Comparison of ENCODE assay signal across 1 cellular context in the genomic region with DNA sequence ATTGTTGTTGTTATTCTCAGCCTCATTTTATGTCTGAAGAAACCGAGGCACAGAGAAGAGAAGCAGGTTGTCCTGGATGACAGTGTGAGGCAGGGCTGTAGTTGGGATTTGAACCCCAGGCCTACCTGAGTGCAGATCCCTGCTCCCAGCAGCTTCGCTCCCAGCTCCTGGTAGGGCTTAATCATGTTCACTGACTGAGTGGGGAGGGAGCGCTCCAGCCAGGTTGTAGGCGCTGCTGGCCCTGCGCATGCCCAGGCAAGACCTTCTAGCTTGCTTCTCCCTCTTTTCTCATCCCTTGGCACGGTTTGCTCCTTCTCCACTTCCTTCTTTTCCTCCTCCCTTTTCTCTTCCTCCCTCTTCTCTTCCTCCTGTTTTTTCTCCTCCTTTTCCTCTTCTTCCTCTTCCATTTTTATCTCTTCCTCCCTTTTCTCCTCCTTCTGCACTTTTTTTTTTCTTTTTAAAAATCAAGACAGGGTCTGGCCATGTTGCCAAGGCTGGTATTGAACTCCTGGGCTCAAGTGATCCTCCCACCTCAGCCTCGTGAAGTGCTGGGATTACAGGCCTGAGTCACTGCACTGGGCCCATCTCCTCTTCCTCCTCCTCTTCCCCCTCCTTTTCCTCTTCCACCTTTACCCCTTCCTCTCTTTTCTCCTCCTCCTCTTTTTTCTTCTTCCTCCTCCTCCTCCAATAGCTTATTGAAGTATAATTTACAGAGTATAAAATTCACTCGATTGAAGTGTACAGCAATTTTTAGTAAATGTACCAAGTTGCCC.
TF ChIP-seq lines count a peak whose summit lies in the region.

No MANE protein-coding gene starts in this region.

TF ChIP-seq in WTC11, 78 proteins besides CTCF, POLR2A, EP300 and RAD21 (continued from another document):
- TF ChIP-seq IRF1 (CRISPR knock-in tag; IDR thresholded peaks at IDR 0.05) (no peak), NR2C2 (CRISPR knock-in tag; IDR thresholded peaks at IDR 0.05) (no peak)
- TF ChIP-seq, protein P1, sequence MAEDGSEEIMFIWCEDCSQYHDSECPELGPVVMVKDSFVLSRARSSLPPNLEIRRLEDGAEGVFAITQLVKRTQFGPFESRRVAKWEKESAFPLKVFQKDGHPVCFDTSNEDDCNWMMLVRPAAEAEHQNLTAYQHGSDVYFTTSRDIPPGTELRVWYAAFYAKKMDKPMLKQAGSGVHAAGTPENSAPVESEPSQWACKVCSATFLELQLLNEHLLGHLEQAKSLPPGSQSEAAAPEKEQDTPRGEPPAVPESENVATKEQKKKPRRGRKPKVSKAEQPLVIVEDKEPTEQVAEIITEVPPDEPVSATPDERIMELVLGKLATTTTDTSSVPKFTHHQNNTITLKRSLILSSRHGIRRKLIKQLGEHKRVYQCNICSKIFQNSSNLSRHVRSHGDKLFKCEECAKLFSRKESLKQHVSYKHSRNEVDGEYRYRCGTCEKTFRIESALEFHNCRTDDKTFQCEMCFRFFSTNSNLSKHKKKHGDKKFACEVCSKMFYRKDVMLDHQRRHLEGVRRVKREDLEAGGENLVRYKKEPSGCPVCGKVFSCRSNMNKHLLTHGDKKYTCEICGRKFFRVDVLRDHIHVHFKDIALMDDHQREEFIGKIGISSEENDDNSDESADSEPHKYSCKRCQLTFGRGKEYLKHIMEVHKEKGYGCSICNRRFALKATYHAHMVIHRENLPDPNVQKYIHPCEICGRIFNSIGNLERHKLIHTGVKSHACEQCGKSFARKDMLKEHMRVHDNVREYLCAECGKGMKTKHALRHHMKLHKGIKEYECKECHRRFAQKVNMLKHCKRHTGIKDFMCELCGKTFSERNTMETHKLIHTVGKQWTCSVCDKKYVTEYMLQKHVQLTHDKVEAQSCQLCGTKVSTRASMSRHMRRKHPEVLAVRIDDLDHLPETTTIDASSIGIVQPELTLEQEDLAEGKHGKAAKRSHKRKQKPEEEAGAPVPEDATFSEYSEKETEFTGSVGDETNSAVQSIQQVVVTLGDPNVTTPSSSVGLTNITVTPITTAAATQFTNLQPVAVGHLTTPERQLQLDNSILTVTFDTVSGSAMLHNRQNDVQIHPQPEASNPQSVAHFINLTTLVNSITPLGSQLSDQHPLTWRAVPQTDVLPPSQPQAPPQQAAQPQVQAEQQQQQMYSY (CRISPR knock-in tag; IDR thresholded peaks at IDR 0.05): no peak
TF ChIP-seq in WTC11: peak in this region for 0.
